ENCODE assay signal across 13 cellular contexts in the genomic region with DNA sequence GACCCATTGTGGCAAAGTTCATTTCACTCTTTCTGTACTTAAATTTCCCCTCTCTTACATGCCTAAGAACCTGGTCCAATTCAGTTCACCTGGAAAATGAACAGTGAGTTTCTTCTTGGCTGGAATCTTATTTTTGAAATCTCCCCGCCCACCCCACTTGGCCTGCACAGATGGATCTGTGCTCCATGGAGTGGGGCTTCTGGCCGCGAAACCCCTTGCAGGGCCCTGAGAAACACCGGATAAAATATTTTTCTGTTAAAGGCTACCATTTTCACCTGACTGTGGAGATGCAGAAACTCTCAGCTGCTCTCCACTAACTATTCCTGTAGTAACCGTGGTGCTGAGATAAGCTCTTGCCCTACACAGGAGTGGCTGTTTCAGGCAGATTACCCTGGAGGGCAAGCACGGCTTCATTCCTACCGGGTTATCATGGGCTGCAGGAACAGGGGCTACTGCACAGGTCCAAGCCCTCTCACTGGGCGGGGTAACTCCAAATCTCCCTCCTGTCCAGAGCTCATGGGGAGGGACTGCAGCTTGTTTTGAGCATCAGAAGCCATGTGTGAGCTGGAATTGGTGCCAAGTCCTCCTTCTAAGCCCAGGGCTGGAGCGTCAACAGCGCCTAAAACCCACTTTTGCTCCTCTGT.
DNase-seq lines count a peak whose midpoint lies in the region; TF ChIP-seq lines count a peak whose summit lies in the region.
"Had no signal": no experiment of that assay in that cellular context is flagged by ENCODE, and none has a peak within 500 bp of the region (broad histone marks: within the 10 kb centered on the region; RNA-seq: fewer than 3 reads in every experiment).

No MANE protein-coding gene starts in this region.

- no peak for TF ChIP-seq POLR2A in testis (IDR thresholded peaks at IDR 0.05)

- H3K9me3 ChIP-seq in mucosa of rectum (ENCODE audit: control insufficient read depth in 2 of 2, low read length in 2 of 2) (no peaks in the 10 kb centered on the region), testis (no peaks in the 10 kb centered on the region)
- H3K9me3 ChIP-seq: BE2C had no signal

- POLR2A ChIA-PET in AG04449 (lab: Yijun Ruan, JAX) = interaction anchor here (1.9 kb wide), 1 partner anchor 41 kb away, joined by 6 read pairs; no protein-coding TSS in a partner anchor

- peaks cover 15 to 16% of the 10 kb centered on the region in 2 donors for H3K4me1 ChIP-seq in mucosa of rectum (ENCODE audit: control insufficient read depth in 2 of 2, insufficient read depth in 2 of 2, low read length in 2 of 2)
- peaks cover 14% of the 10 kb centered on the region for H3K4me1 ChIP-seq in testis
- H3K4me1 ChIP-seq: BE2C had no signal

- no peak overlapping the region for H3K9ac ChIP-seq in mucosa of rectum (ENCODE audit: low read depth in 1 of 2, low read length in 2 of 2)
- H3K9ac ChIP-seq: parathyroid adenoma had no signal

- CTCF ChIA-PET in AG04449 (lab: Yijun Ruan, JAX) = interaction anchor here (1.0 to 2.5 kb wide), 5 partner anchors 29 to 333 kb away, joined by 3 to 13 read pairs (median 3); no protein-coding TSS in a partner anchor

- no peak for TF ChIP-seq CTCF in AG04449 (IDR thresholded peaks at IDR 0.05; ENCODE audit: insufficient read depth, low read length, missing control alignments)
- TF ChIP-seq CTCF in epithelial cell of proximal tubule (conservative IDR thresholded peaks at IDR 0.05; ENCODE audit: low read depth, low read length) = no peak
- no peak for TF ChIP-seq CTCF in testis (IDR thresholded peaks at IDR 0.05)

- H3K4me3 ChIP-seq in AG04449 (ENCODE audit: low read depth, low read length) (peak overlapping the region; percentile 81), epithelial cell of proximal tubule (ENCODE audit: low read depth, low read length) (peak overlapping the region; percentile 76), mucosa of rectum (ENCODE audit: low read length in 2 of 2) (peak overlapping the region; percentile 49 to 80), testis (no peak overlapping the region)

- 84 to 86% methylated on average over 7 to 10 of the region's 10 CpGs for WGBS in testis, 2 donors

- H3K36me3 ChIP-seq in mucosa of rectum (ENCODE audit: control insufficient read depth in 2 of 2, insufficient read depth in 2 of 2, low read length in 2 of 2) = peaks cover 5% of the 10 kb centered on the region in 2 donors
- H3K36me3 ChIP-seq in testis (ENCODE audit: low read depth, missing control alignments) = no peaks in the 10 kb centered on the region
- H3K36me3 ChIP-seq: BE2C had no signal

- H3K27me3 ChIP-seq in mucosa of rectum (ENCODE audit: control insufficient read depth in 2 of 2, insufficient read depth in 2 of 2, low read length in 2 of 2) (no peaks in the 10 kb centered on the region), testis (no peaks in the 10 kb centered on the region)
- H3K27me3 ChIP-seq: BE2C had no signal

- intact Hi-C loops in testis (cut with DNase I; ENCODE audit: low total_unique reads) = no loop called here

- in situ Hi-C loops in ACHN (cut with HindIII; ENCODE audit: low pct_ligation_motif_present, low pct_unique_long_range_greater_than_20kb, low sequenced_read_pairs) = no loop called here

- H3K27ac ChIP-seq in mucosa of rectum (ENCODE audit: low read depth in 2 of 2, low read length in 2 of 2) (no peak overlapping the region), testis (no peak overlapping the region)
- H3K27ac ChIP-seq: parathyroid adenoma had no signal

- DNase-seq in AG04449 (ENCODE audit: low read depth, low spot score) (no peak), epithelial cell of proximal tubule (ENCODE audit: low read depth) (no peak), testis (no peak), ACHN (no peak), DMS79 treated with DMSO at 0.1 percent for 48 hours (lab: John Stamatoyannopoulos, UW) (no peak)
- no peak for DNase-seq in stimulated activated CD4-positive, alpha-beta T cell treated with anti-CD3 and anti-CD28 coated beads, Interleukin-2, amount 100 ng/mL, for 24 hours
- DNase-seq: BE2C, hippocampal formation, NCI-H187 treated with DMSO at 0.1 percent for 48 hours, SHP77 had no signal

TF ChIP-seq in PFSK-1, 5 proteins besides CTCF, POLR2A, EP300 and RAD21:
- 0 out of 2 replicates have a peak, but pooled peaks have one; percentile 20 for TF ChIP-seq SIN3A (IDR thresholded peaks at IDR 0.05; ENCODE audit: borderline replicate concordance, insufficient read depth, low read length)
- TF ChIP-seq POLR2AphosphoS5 (IDR thresholded peaks at IDR 0.05; ENCODE audit: low read depth, low read length) = no peak
TF ChIP-seq in PFSK-1: peak in this region for 1.

Comparison
In these comparisons a context has a peak if more than half of its experiments do, and no peak if none do; other contexts are left out.
1. H3K4me3 ChIP-seq: peak in AG04449 (single experiment), epithelial cell of proximal tubule (single experiment) and mucosa of rectum (2 of 2); none in testis (0 of 2).